In the genomic region with DNA sequence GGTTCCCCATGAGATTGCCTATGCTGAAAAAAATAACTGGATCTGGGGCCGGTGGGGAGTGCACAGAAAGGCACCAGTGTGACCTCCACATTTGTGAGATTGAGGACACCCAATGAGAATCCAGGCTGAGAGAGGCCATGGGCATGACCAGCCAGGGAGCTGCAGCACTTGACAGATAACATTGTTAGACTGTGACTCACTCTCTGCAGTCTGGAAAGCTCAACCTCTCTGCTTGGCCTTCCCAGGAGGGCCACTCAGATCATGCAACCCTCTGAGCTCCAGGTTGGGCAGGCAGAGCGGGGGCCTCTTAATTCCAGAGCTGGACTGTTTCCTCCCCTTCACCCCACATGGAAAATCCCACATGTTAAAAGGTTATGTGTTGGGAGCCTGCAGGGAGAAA, we compare ENCODE assay signal across 10 cellular contexts. TPM values are rescaled to one million over a fixed set of nuclear protein-coding genes. Genes with fewer than 3 reads are reported as not detected.
DNase-seq lines count a peak whose midpoint lies in the region; ATAC-seq and TF ChIP-seq lines count a peak whose summit lies in the region.
"Had no signal": no experiment of that assay in that cellular context is flagged by ENCODE, and none has a peak within 500 bp of the region (broad histone marks: within the 10 kb centered on the region; RNA-seq: fewer than 3 reads in every experiment).

No MANE protein-coding gene starts in this region.

- H3K36me3 Mint-ChIP-seq in activated CD8-positive, alpha-beta memory T cell treated with anti-CD3 and anti-CD28 coated beads, Interleukin-2, amount 10 ng/mL, durations not matched to agents 7 days and 5 days, result no peaks in the 10 kb centered on the region
- no peaks in the 10 kb centered on the region for H3K36me3 Mint-ChIP-seq in activated naive CD4-positive, alpha-beta T cell treated with anti-CD3 and anti-CD28 coated beads for 36 hours (ENCODE audit: low read depth)

- H3K36me3 ChIP-seq in ascending aorta (no peaks in the 10 kb centered on the region), upper lobe of right lung (no peaks in the 10 kb centered on the region)

- H3K9me3 Mint-ChIP-seq in activated CD8-positive, alpha-beta memory T cell treated with anti-CD3 and anti-CD28 coated beads, Interleukin-2, amount 10 ng/mL, durations not matched to agents 7 days and 5 days (ENCODE audit: low read depth), result no peaks in the 10 kb centered on the region
- H3K9me3 Mint-ChIP-seq in activated naive CD4-positive, alpha-beta T cell treated with anti-CD3 and anti-CD28 coated beads for 36 hours, result no peaks in the 10 kb centered on the region

- peaks cover 9% of the 10 kb centered on the region for H3K27me3 Mint-ChIP-seq in activated CD8-positive, alpha-beta memory T cell treated with anti-CD3 and anti-CD28 coated beads, Interleukin-2, amount 10 ng/mL, durations not matched to agents 7 days and 5 days
- no peaks in the 10 kb centered on the region for H3K27me3 Mint-ChIP-seq in activated naive CD4-positive, alpha-beta T cell treated with anti-CD3 and anti-CD28 coated beads for 36 hours (ENCODE audit: low read depth)

- intact Hi-C loops in ascending aorta (cut with DNase I) (loop anchor here (2.0 to 10.0 kb wide), 2 partner anchors 31 to 53 kb away; partner anchors contain the start of gene FZD2), right cardiac atrium (cut with DNase I) (no loop called here), upper lobe of right lung (cut with DNase I) (no loop called here)
- intact Hi-C loops in activated naive CD4-positive, alpha-beta T cell treated with anti-CD3 and anti-CD28 coated beads for 36 hours (cut with micrococcal nuclease), result no loop called here

- no peaks in the 10 kb centered on the region for H3K9me3 ChIP-seq in ascending aorta
- H3K9me3 ChIP-seq in right cardiac atrium (ENCODE audit: control insufficient read depth, low read length), result no peaks in the 10 kb centered on the region
- H3K9me3 ChIP-seq in upper lobe of right lung, result no peaks in the 10 kb centered on the region

- H3K4me1 ChIP-seq in ascending aorta (peaks cover 6 to 25% of the 10 kb centered on the region in 2 donors), right cardiac atrium (ENCODE audit: control insufficient read depth, insufficient read depth, low read length) (no peaks in the 10 kb centered on the region), upper lobe of right lung (peaks cover 7% of the 10 kb centered on the region)

- ATAC-seq in right cardiac atrium (peak; percentile 98), upper lobe of right lung (peak; percentile 95)
- ATAC-seq in activated CD8-positive, alpha-beta memory T cell treated with anti-CD3 and anti-CD28 coated beads, Interleukin-2, amount 10 ng/mL, durations not matched to agents 7 days and 5 days, result no peak
- ATAC-seq: activated CD8-positive, alpha-beta T cell treated with anti-CD3 and anti-CD28 coated beads, Interleukin-2, amount 10 ng/mL, durations not matched to agents 7 days and 5 days had no signal

- H3K27ac Mint-ChIP-seq in activated CD8-positive, alpha-beta memory T cell treated with anti-CD3 and anti-CD28 coated beads, Interleukin-2, amount 10 ng/mL, durations not matched to agents 7 days and 5 days, result no peak overlapping the region
- no peak overlapping the region for H3K27ac Mint-ChIP-seq in activated naive CD4-positive, alpha-beta T cell treated with anti-CD3 and anti-CD28 coated beads for 36 hours
- H3K27ac Mint-ChIP-seq: activated CD8-positive, alpha-beta T cell treated with anti-CD3 and anti-CD28 coated beads, Interleukin-2, amount 10 ng/mL, durations not matched to agents 7 days and 5 days had no signal

- TF ChIP-seq CTCF in ascending aorta (IDR thresholded peaks at IDR 0.05) (no peak), upper lobe of right lung (IDR thresholded peaks at IDR 0.05) (no peak)

- WGBS in right cardiac atrium, result 11% methylated on average over 2 of the region's 2 CpGs

- no peaks in the 10 kb centered on the region for H3K4me1 Mint-ChIP-seq in activated CD8-positive, alpha-beta memory T cell treated with anti-CD3 and anti-CD28 coated beads, Interleukin-2, amount 10 ng/mL, durations not matched to agents 7 days and 5 days
- no peaks in the 10 kb centered on the region for H3K4me1 Mint-ChIP-seq in activated naive CD4-positive, alpha-beta T cell treated with anti-CD3 and anti-CD28 coated beads for 36 hours (ENCODE audit: low read depth)

- H3K4me3 ChIP-seq in ascending aorta (no peak overlapping the region), right cardiac atrium (ENCODE audit: low read length) (no peak overlapping the region), upper lobe of right lung (no peak overlapping the region)

- H3K27me3 ChIP-seq in ascending aorta, result no peaks in the 10 kb centered on the region
- H3K27me3 ChIP-seq in right cardiac atrium (ENCODE audit: control insufficient read depth, insufficient read depth), result no peaks in the 10 kb centered on the region
- no peaks in the 10 kb centered on the region for H3K27me3 ChIP-seq in upper lobe of right lung

- CTCF ChIA-PET in activated CD8-positive, alpha-beta memory T cell treated with anti-CD3 and anti-CD28 coated beads, Interleukin-2, amount 10 ng/mL, durations not matched to agents 7 days and 5 days (lab: Charles Lee), result interaction anchor here (0.6 to 0.7 kb wide), 3 partner anchors 129 to 768 kb away, joined by 3 read pairs; no protein-coding TSS in a partner anchor
- CTCF ChIA-PET in activated naive CD4-positive, alpha-beta T cell treated with anti-CD3 and anti-CD28 coated beads for 36 hours (lab: Charles Lee), result no interaction called here

- DNase-seq in HS-27A (ENCODE audit: low read depth), result peak; percentile 62
- peak; percentile 64 to 90 for DNase-seq in ascending aorta (ENCODE audit: low spot score in 2 of 2)
- DNase-seq in right cardiac atrium, result peak; percentile 73 to 83 (median 78)
- DNase-seq in upper lobe of right lung, result peak; percentile 66
- DNase-seq in activated CD8-positive, alpha-beta memory T cell treated with anti-CD3 and anti-CD28 coated beads, Interleukin-2, amount 10 ng/mL, durations not matched to agents 7 days and 5 days, result no peak
- no peak for DNase-seq in superior temporal gyrus (ENCODE audit: extremely low spot score)
- DNase-seq in GM19240 (ENCODE audit: insufficient read length, low spot score), result no peak
- DNase-seq in activated naive CD4-positive, alpha-beta T cell treated with anti-CD3 and anti-CD28 coated beads for 36 hours, result no peak
- DNase-seq: activated CD8-positive, alpha-beta T cell treated with anti-CD3 and anti-CD28 coated beads, Interleukin-2, amount 10 ng/mL, durations not matched to agents 7 days and 5 days; hypothalamus had no signal

- H3K27ac ChIP-seq in ascending aorta, result peak overlapping the region; percentile 86 to 94
- peak overlapping the region; percentile 48 for H3K27ac ChIP-seq in right cardiac atrium (ENCODE audit: low read length)
- H3K27ac ChIP-seq in upper lobe of right lung, result peak overlapping the region; percentile 55

- H3K4me3 Mint-ChIP-seq in activated CD8-positive, alpha-beta memory T cell treated with anti-CD3 and anti-CD28 coated beads, Interleukin-2, amount 10 ng/mL, durations not matched to agents 7 days and 5 days, result no peak overlapping the region
- no peak overlapping the region for H3K4me3 Mint-ChIP-seq in activated naive CD4-positive, alpha-beta T cell treated with anti-CD3 and anti-CD28 coated beads for 36 hours
- H3K4me3 Mint-ChIP-seq: activated CD8-positive, alpha-beta T cell treated with anti-CD3 and anti-CD28 coated beads, Interleukin-2, amount 10 ng/mL, durations not matched to agents 7 days and 5 days had no signal

RNA-seq across cellular contexts. Expression of gene FZD2, which starts 30.1 kb away (rescaled TPM):
- total RNA-seq in ascending aorta, result 32.7 TPM
- 10 to 100 TPM in 1 of 4 donors, 1 to 10 TPM in 3; 4.7 to 12.3 (median 7.9) TPM for total RNA-seq in right cardiac atrium
- polyA plus RNA-seq in right cardiac atrium, result 2.4 TPM
- 8.7 TPM for total RNA-seq in upper lobe of right lung
- under 1 TPM in 1 of 2 experiments, not detected in 1; 0.30 TPM for total RNA-seq in activated CD8-positive, alpha-beta memory T cell treated with anti-CD3 and anti-CD28 coated beads, Interleukin-2, amount 10 ng/mL, durations not matched to agents 7 days and 5 days
- not detected for total RNA-seq in activated naive CD4-positive, alpha-beta T cell treated with anti-CD3 and anti-CD28 coated beads for 36 hours

Comparison
In these comparisons a context has a peak if more than half of its experiments do, and no peak if none do; other contexts are left out.
1. DNase-seq: peak in HS-27A (single experiment), ascending aorta (2 of 2), right cardiac atrium (3 of 3) and upper lobe of right lung (single experiment); none in activated CD8-positive, alpha-beta memory T cell treated with anti-CD3 and anti-CD28 coated beads, Interleukin-2, amount 10 ng/mL, durations not matched to agents 7 days and 5 days (single experiment), superior temporal gyrus (single experiment), GM19240 (single experiment) and activated naive CD4-positive, alpha-beta T cell treated with anti-CD3 and anti-CD28 coated beads for 36 hours (single experiment).
2. Peak in every context shown above with its lines, with median percentiles within 50 percentile points of each other: H3K27ac ChIP-seq.